In the genomic region with DNA sequence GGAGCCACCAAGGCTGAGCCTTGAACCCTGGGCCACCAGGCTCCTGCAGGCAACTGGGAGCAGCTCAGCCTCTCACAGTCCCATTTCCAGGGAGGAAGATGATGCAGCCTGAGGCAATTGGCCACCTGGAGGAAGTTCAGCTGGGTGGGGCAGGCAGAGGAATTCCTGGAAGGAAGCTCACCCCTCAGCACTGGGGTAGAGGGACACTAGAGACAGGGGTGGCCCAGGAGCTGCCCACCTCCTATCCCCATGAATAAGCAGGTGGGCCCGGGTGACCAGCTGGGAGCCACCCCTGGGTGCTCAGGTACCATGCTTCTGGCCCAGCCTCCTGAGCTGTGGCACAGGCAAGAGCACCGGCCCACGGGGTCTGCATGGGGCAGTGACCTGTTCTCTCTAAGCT, we compare ENCODE assay signal across 17 cellular contexts. TPM values are rescaled to one million over a fixed set of nuclear protein-coding genes. Genes with fewer than 3 reads are reported as not detected.
A peak's percentile ranks its signal among the peaks of the same experiment; 100 is the strongest.
DNase-seq lines count a peak whose midpoint lies in the region; ATAC-seq, FAIRE-seq and TF ChIP-seq lines count a peak whose summit lies in the region.
"Had no signal": no experiment of that assay in that cellular context is flagged by ENCODE, and none has a peak within 500 bp of the region (broad histone marks: within the 10 kb centered on the region; RNA-seq: fewer than 3 reads in every experiment).

No MANE protein-coding gene starts in this region.

- CTCF ChIA-PET in MCF 10A (lab: Yijun Ruan, JAX): interaction anchor here (0.5 to 2.3 kb wide), 5 partner anchors 10 to 1675 kb away, joined by 3 to 10 read pairs (median 5); no protein-coding TSS in a partner anchor

- no peaks in the 10 kb centered on the region for H3K79me2 ChIP-seq in keratinocyte (ENCODE audit: control insufficient read depth, insufficient read depth, low read length)

- peaks cover 24% of the 10 kb centered on the region for H3K27me3 Mint-ChIP-seq in MCF 10A (ENCODE audit: insufficient read depth, unreplicated experiment)

- ATAC-seq in GM21825 (IDR thresholded peaks at IDR 0.05; ENCODE audit: unreplicated experiment): no peak

- H2AFZ ChIP-seq in keratinocyte (ENCODE audit: control insufficient read depth, low read length): no peak overlapping the region

- H3K9me3 Mint-ChIP-seq in MCF 10A (ENCODE audit: unreplicated experiment): no peaks in the 10 kb centered on the region

- H3K9me1 ChIP-seq in keratinocyte (ENCODE audit: control insufficient read depth, extremely low read depth, insufficient read depth, low read length): no peaks in the 10 kb centered on the region

- no peak for DNase-seq in breast epithelium (ENCODE audit: low spot score in 2 of 2)
- no peak for DNase-seq in MCF 10A (ENCODE audit: unreplicated experiment)
- peak; percentile 48 for DNase-seq in LoVo (ENCODE audit: low spot score)
- DNase-seq in keratinocyte (ENCODE audit: low read depth, low spot score): no peak
- DNase-seq in adrenal gland: no peak
- DNase-seq in SIG-M5 treated with dmso at 0.1 percent for 504 hours (lab: John Stamatoyannopoulos, UW; ENCODE audit: unreplicated experiment): no peak
- DNase-seq: NCI-H1048, NCI-H345, NCI-H526 treated with DMSO at 0.1 percent for 48 hours, OCI-M1 had no signal

- H3K9me3 ChIP-seq in breast epithelium (no peaks in the 10 kb centered on the region), keratinocyte (ENCODE audit: control insufficient read depth, low read depth, low read length) (no peaks in the 10 kb centered on the region), subcutaneous abdominal adipose tissue (ENCODE audit: control insufficient read depth in 5 of 5, low read length in 5 of 5) (no peaks in the 10 kb centered on the region), adrenal gland (replicated peaks in 1 of 3) (no peaks in the 10 kb centered on the region)
- H3K9me3 ChIP-seq: Caco-2 had no signal

- H3K36me3 ChIP-seq in breast epithelium: no peaks in the 10 kb centered on the region
- H3K36me3 ChIP-seq in keratinocyte (ENCODE audit: control insufficient read depth in 2 of 2, extremely low read depth in 1 of 2, insufficient read depth in 2 of 2, low read length in 2 of 2): no peaks in the 10 kb centered on the region
- H3K36me3 ChIP-seq in subcutaneous abdominal adipose tissue (ENCODE audit: control insufficient read depth in 5 of 5, insufficient read depth in 5 of 5, low read length in 5 of 5): no peaks in the 10 kb centered on the region
- H3K36me3 ChIP-seq in adrenal gland (replicated peaks in 1 of 2): no peaks in the 10 kb centered on the region

- FAIRE-seq in keratinocyte (lab: Jason Lieb, UNC): peak; percentile 59
- FAIRE-seq: A204.1 had no signal

- dilution Hi-C loops in keratinocyte (cut with MboI; ENCODE audit: extremely low pct_ligation_motif_present, low sequenced_read_pairs): no loop called here

- no peak overlapping the region for H3K4me3 ChIP-seq in breast epithelium
- H3K4me3 ChIP-seq in keratinocyte (ENCODE audit: control insufficient read depth in 2 of 3, extremely low read depth in 1 of 3, insufficient read depth in 2 of 3, low read depth in 1 of 3, low read length in 3 of 3): no peak overlapping the region
- H3K4me3 ChIP-seq in subcutaneous abdominal adipose tissue (ENCODE audit: low read depth in 1 of 5, low read length in 5 of 5): peak overlapping the region in 1 of 5 donors; percentile 22
- no peak overlapping the region for H3K4me3 ChIP-seq in adrenal gland

- H3K36me3 Mint-ChIP-seq in MCF 10A (ENCODE audit: insufficient read depth, unreplicated experiment): peaks cover 5% of the 10 kb centered on the region
- H3K36me3 Mint-ChIP-seq: CD14-positive monocyte had no signal

- peaks cover 23% of the 10 kb centered on the region for H3K4me1 Mint-ChIP-seq in MCF 10A (ENCODE audit: insufficient read depth, unreplicated experiment)

- H3K27ac ChIP-seq in breast epithelium: peak overlapping the region; percentile 17 to 88
- H3K27ac ChIP-seq in keratinocyte (ENCODE audit: control insufficient read depth, insufficient read depth, low read length): no peak overlapping the region
- peak overlapping the region; percentile 65 for H3K27ac ChIP-seq in subcutaneous abdominal adipose tissue (ENCODE audit: low read depth, low read length)
- no peak overlapping the region for H3K27ac ChIP-seq in adrenal gland
- H3K27ac ChIP-seq: RWPE1 had no signal

- POLR2A ChIA-PET in MCF 10A (lab: Yijun Ruan, JAX): interaction anchor here (1.1 kb wide), 1 partner anchor 35 kb away, joined by 3 read pairs; no protein-coding TSS in a partner anchor

- TF ChIP-seq CTCF in breast epithelium (IDR thresholded peaks at IDR 0.05): no peak
- no peak for TF ChIP-seq CTCF in MCF 10A (IDR thresholded peaks at IDR 0.05; ENCODE audit: unreplicated experiment)
- no peak for TF ChIP-seq CTCF in keratinocyte (optimal IDR thresholded peaks at IDR 0.05 in 1 of 3, IDR thresholded peaks at IDR 0.05 in 1 of 3, conservative IDR thresholded peaks at IDR 0.05 in 1 of 3; ENCODE audit: extremely low read depth in 1 of 3, insufficient read depth in 2 of 3, low read length in 3 of 3)
- no peak for TF ChIP-seq CTCF in adrenal gland (IDR thresholded peaks at IDR 0.05)

- no peak overlapping the region for H3K4me2 ChIP-seq in keratinocyte (ENCODE audit: control insufficient read depth, extremely low read depth, insufficient read depth, low read depth, low read length)

- intact Hi-C loops in breast epithelium (cut with DNase I; ENCODE audit: low total_unique reads) (no loop called here), MCF 10A (cut with micrococcal nuclease) (no loop called here), adrenal gland (cut with DNase I) (no loop called here)

- H3K9ac ChIP-seq in keratinocyte (ENCODE audit: control insufficient read depth, extremely low read depth, insufficient read depth, low read length) (no peak overlapping the region), subcutaneous abdominal adipose tissue (ENCODE audit: low read length in 5 of 5) (no peak overlapping the region)

- H4K20me1 ChIP-seq in keratinocyte (ENCODE audit: control insufficient read depth, extremely low read depth, insufficient read depth, low read length): no peaks in the 10 kb centered on the region

- H3K27ac Mint-ChIP-seq in MCF 10A (ENCODE audit: low read depth, unreplicated experiment): no peak overlapping the region
- H3K27ac Mint-ChIP-seq: CD14-positive monocyte had no signal

- no peak overlapping the region for H3K4me3 Mint-ChIP-seq in MCF 10A (ENCODE audit: unreplicated experiment)

- H3K4me1 ChIP-seq in breast epithelium (no peaks in the 10 kb centered on the region), keratinocyte (ENCODE audit: control insufficient read depth, extremely low read depth, insufficient read depth, low read length) (peaks cover 21% of the 10 kb centered on the region), subcutaneous abdominal adipose tissue (ENCODE audit: control insufficient read depth in 5 of 5, insufficient read depth in 5 of 5, low read length in 5 of 5) (peaks cover 5 to 67% (median 46%) of the 10 kb centered on the region in 5 donors), adrenal gland (replicated peaks in 1 of 2) (no peaks in the 10 kb centered on the region)

- TF ChIP-seq POLR2A in breast epithelium (IDR thresholded peaks at IDR 0.05) (no peak), adrenal gland (IDR thresholded peaks at IDR 0.05) (no peak)

- BruUV-seq in MCF 10A (replicated peaks; lab: Mats Ljungman, UMichigan): no TSS peak

- H3K27me3 ChIP-seq in breast epithelium (peaks cover 0 to 9% of the 10 kb centered on the region in 2 donors), keratinocyte (ENCODE audit: control insufficient read depth, extremely low read depth, insufficient read depth, low read length) (peaks cover 14% of the 10 kb centered on the region), subcutaneous abdominal adipose tissue (ENCODE audit: control insufficient read depth in 5 of 5, insufficient read depth in 4 of 5, low read length in 5 of 5) (peaks cover 8 to 24% (median 22%) of the 10 kb centered on the region in 5 donors), adrenal gland (peaks cover 6% of the 10 kb centered on the region)

- WGBS in adrenal gland, 4 donors: 82 to 91% (median 83%) methylated on average over 1 to 3 of the region's 3 CpGs; no CpG with 5 or more reads in 1 of the 4 donors

RNA-seq across cellular contexts. Expression of a gene that starts 3.6 kb away (rescaled TPM):
- total RNA-seq in breast epithelium: 10 to 100 TPM in 1 of 3 donors, 1 to 10 TPM in 2; 7.0 to 25.2 (median 9.3) TPM
- total RNA-seq in MCF 10A (2022): not detected in 2 replicates
- not detected in 3 replicates for polyA plus RNA-seq in keratinocyte
- not detected for polyA plus RNA-seq in keratinocyte (2011; ENCODE audit: low read depth)
- polyA plus RNA-seq in keratinocyte (2011; cell fraction: cytosol; rRNA removed): not detected in 2 replicates
- polyA plus RNA-seq in keratinocyte (2011; cell fraction: nucleus; rRNA removed): not detected in 2 replicates
- polyA plus RNA-seq in keratinocyte (2012; ENCODE audit: low replicate concordance): 0.13 TPM in 1 of 2 replicates, not detected in the other
- not detected in 3 replicates for polyA minus RNA-seq in keratinocyte
- polyA minus RNA-seq in keratinocyte (2011; cell fraction: cytosol; rRNA and poly(A)+ RNA removed): not detected
- not detected in 2 replicates for polyA minus RNA-seq in keratinocyte (2011; cell fraction: nucleus; rRNA and poly(A)+ RNA removed)
- 1 to 10 TPM; 3.4 to 9.3 (median 5.5) TPM for total RNA-seq in adrenal gland
- polyA plus RNA-seq in adrenal gland: 10 to 100 TPM in 1 of 3 donors, 1 to 10 TPM in 2; 1.5 to 10.9 (median 9.1) TPM
- total RNA-seq: Caco-2, HT1080 had no signal
- polyA plus RNA-seq: CD14-positive monocyte had no signal

RNA-seq across cellular contexts. Expression of a gene that starts 16.5 kb away (rescaled TPM):
- total RNA-seq in breast epithelium (10 to 100 TPM in 1 of 3 donors, 1 to 10 TPM in 2; 2.0 to 32.0 (median 6.9) TPM), MCF 10A (2022) (not detected in 2 replicates), adrenal gland (10 to 100 TPM; 17.3 to 47.2 (median 34.9) TPM)
- polyA plus RNA-seq in keratinocyte (not detected in 3 replicates), adrenal gland (10 to 100 TPM in 2 of 3 donors, 1 to 10 TPM in 1; 4.8 to 46.4 (median 25.7) TPM)
- not detected for polyA plus RNA-seq in keratinocyte (2011; ENCODE audit: low read depth)
- polyA plus RNA-seq in keratinocyte (2011; cell fraction: cytosol; rRNA removed): not detected in 2 replicates
- polyA plus RNA-seq in keratinocyte (2011; cell fraction: nucleus; rRNA removed): not detected in 2 replicates
- not detected in 2 replicates for polyA plus RNA-seq in keratinocyte (2012; ENCODE audit: low replicate concordance)
- not detected in 3 replicates for polyA minus RNA-seq in keratinocyte
- not detected for polyA minus RNA-seq in keratinocyte (2011; cell fraction: cytosol; rRNA and poly(A)+ RNA removed)
- polyA minus RNA-seq in keratinocyte (2011; cell fraction: nucleus; rRNA and poly(A)+ RNA removed): not detected in 2 replicates
- total RNA-seq: Caco-2, HT1080 had no signal

RNA-seq across cellular contexts. Expression of a gene that starts 38.7 kb away (rescaled TPM):
- total RNA-seq in breast epithelium (10 to 100 TPM; 12.3 to 29.3 (median 15.7) TPM), MCF 10A (2022) (37.8 and 58.8 TPM in 2 replicates), adrenal gland (10 to 100 TPM; 17.6 to 31.5 (median 23.9) TPM)
- polyA plus RNA-seq in keratinocyte (25.8 to 44.3 TPM (median 28.2 TPM) in 3 replicates), adrenal gland (10 to 100 TPM in 2 of 3 donors, 1 to 10 TPM in 1; 4.4 to 42.1 (median 24.4) TPM)
- 4.8 TPM for polyA plus RNA-seq in keratinocyte (2011; ENCODE audit: low read depth)
- polyA plus RNA-seq in keratinocyte (2011; cell fraction: cytosol; rRNA removed): 27.4 and 60.1 TPM in 2 replicates
- polyA plus RNA-seq in keratinocyte (2011; cell fraction: nucleus; rRNA removed): 14.8 and 21.0 TPM in 2 replicates
- 14.3 and 54.5 TPM in 2 replicates for polyA plus RNA-seq in keratinocyte (2012; ENCODE audit: low replicate concordance)
- 20.5 to 76.6 TPM (median 31.1 TPM) in 3 replicates for polyA minus RNA-seq in keratinocyte
- 90.0 TPM for polyA minus RNA-seq in keratinocyte (2011; cell fraction: cytosol; rRNA and poly(A)+ RNA removed)
- 10.8 and 13.0 TPM in 2 replicates for polyA minus RNA-seq in keratinocyte (2011; cell fraction: nucleus; rRNA and poly(A)+ RNA removed)

RNA-seq across cellular contexts. Expression of a gene that starts 47.1 kb away (rescaled TPM):
- total RNA-seq in breast epithelium: 10 to 100 TPM; 29.4 to 39.5 (median 37.4) TPM
- total RNA-seq in MCF 10A (2022): not detected in 2 replicates
- polyA plus RNA-seq in keratinocyte: not detected in 3 replicates
- not detected for polyA plus RNA-seq in keratinocyte (2011; ENCODE audit: low read depth)
- not detected in 2 replicates for polyA plus RNA-seq in keratinocyte (2011; cell fraction: cytosol; rRNA removed)
- not detected in 2 replicates for polyA plus RNA-seq in keratinocyte (2011; cell fraction: nucleus; rRNA removed)
- polyA plus RNA-seq in keratinocyte (2012; ENCODE audit: low replicate concordance): not detected in 2 replicates
- polyA minus RNA-seq in keratinocyte: 0.13 TPM in 1 of 3 replicates, not detected in the others
- polyA minus RNA-seq in keratinocyte (2011; cell fraction: cytosol; rRNA and poly(A)+ RNA removed): not detected
- polyA minus RNA-seq in keratinocyte (2011; cell fraction: nucleus; rRNA and poly(A)+ RNA removed): not detected in 2 replicates
- 1 to 10 TPM in 4 of 8 donors, under 1 TPM in 4; 0.42 to 7.9 (median 1.2) TPM for total RNA-seq in adrenal gland
- 10 to 100 TPM in 2 of 3 donors, under 1 TPM in 1; 0.84 to 65.0 (median 33.2) TPM for polyA plus RNA-seq in adrenal gland
- total RNA-seq: HT1080 had no signal
- polyA plus RNA-seq: CD14-positive monocyte had no signal

RNA-seq across cellular contexts. Expression of a gene that starts 52.4 kb away (rescaled TPM):
- under 1 TPM in 2 of 3 donors, not detected in 1; 0.33 to 0.88 TPM for total RNA-seq in breast epithelium
- total RNA-seq in MCF 10A (2022): 0.32 TPM in 1 of 2 replicates, not detected in the other
- polyA plus RNA-seq in keratinocyte: 0.06 to 0.09 TPM (median 0.07 TPM) in 3 replicates
- polyA plus RNA-seq in keratinocyte (2011; ENCODE audit: low read depth): not detected
- polyA plus RNA-seq in keratinocyte (2011; cell fraction: cytosol; rRNA removed): 0.06 TPM in 1 of 2 replicates, not detected in the other
- polyA plus RNA-seq in keratinocyte (2011; cell fraction: nucleus; rRNA removed): 0.15 TPM in 2 replicates
- polyA plus RNA-seq in keratinocyte (2012; ENCODE audit: low replicate concordance): not detected in 2 replicates
- polyA minus RNA-seq in keratinocyte: not detected in 3 replicates
- not detected for polyA minus RNA-seq in keratinocyte (2011; cell fraction: cytosol; rRNA and poly(A)+ RNA removed)
- polyA minus RNA-seq in keratinocyte (2011; cell fraction: nucleus; rRNA and poly(A)+ RNA removed): not detected in 2 replicates
- total RNA-seq in adrenal gland: 1 to 10 TPM in 1 of 8 donors, under 1 TPM in 6, not detected in 1; 0.14 to 1.4 (median 0.26) TPM
- under 1 TPM in 2 of 3 donors, not detected in 1; 0.40 to 0.81 TPM for polyA plus RNA-seq in adrenal gland
- total RNA-seq: Caco-2, HT1080 had no signal
- polyA plus RNA-seq: CD14-positive monocyte had no signal

Comparison
In these comparisons a context has a peak if more than half of its experiments do, and no peak if none do; other contexts are left out.
1. H3K27ac ChIP-seq: peak in breast epithelium (2 of 2) and subcutaneous abdominal adipose tissue (single experiment); none in keratinocyte (single experiment) and adrenal gland (0 of 5).